24 cellular contexts compared by ENCODE assay signal in the genomic region with DNA sequence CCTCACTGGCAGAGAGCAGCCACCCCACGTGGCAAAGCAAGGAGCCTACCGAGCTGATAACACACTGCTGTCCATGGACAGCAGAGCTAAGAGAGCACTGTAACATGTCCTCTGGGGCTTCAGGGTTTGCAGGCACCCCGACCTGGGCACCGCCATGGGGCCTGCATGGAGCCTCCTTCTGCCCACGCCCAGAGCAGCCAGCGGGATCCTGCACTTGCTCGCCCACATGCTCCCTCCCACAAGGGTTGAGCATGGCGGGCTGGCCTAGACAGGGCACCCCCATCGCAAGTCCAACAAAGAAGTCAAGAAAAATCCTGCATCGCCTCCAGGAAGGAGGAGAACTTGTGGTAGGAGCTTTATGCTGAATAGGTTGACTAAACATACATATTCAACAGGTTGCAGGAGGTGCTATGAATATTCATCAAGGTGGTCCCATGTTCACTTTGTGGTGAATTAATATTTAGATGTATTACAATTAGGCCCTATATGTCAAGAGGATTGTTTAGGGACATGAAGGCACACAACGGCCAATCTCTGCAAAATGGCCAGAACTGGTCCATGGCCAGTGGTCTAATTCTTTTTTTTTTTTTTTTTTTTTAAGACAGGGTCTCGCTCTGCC.
"Had no signal": no experiment of that assay in that cellular context is flagged by ENCODE, and none has a peak within 500 bp of the region (broad histone marks: within the 10 kb centered on the region; RNA-seq: fewer than 3 reads in every experiment).

No MANE protein-coding gene starts in this region.

- H3K27me3 Mint-ChIP-seq: IgD-negative memory B cell had no signal

- H3K9me3 Mint-ChIP-seq: IgD-negative memory B cell had no signal

- DNase-seq: KBM-7, MV-4-11, NCI-H1092, NCI-H1105 treated with DMSO at 0.1 percent for 48 hours, NCI-H1436, NCI-H187, NCI-H2029, NCI-H2081 treated with DMSO at 0.1 percent for 48 hours, NCI-H2171, NCI-H226, NCI-H446, NCI-H510A, NCI-H524 treated with DMSO at 0.1 percent for 48 hours, NCI-H69, NCI-H774, Right ventricle myocardium superior, RPMI8226, SIG-M5, T-helper 1 cell had no signal

- FAIRE-seq: HTR-8/SVneo, RCC 7860 had no signal

- H3K27ac ChIP-seq: HL-60 had no signal

- H3K27ac Mint-ChIP-seq: IgD-negative memory B cell had no signal

- ATAC-seq: SK-N-SH treated with all-trans-retinoic acid at 6 μM for 48 hours had no signal

- H3K36me3 Mint-ChIP-seq: IgD-negative memory B cell had no signal
